In genomic region chr1:204728456-204728855, GRCh38 we compare ENCODE assay signal across 33 cellular contexts. TPM values are rescaled to one million over a fixed set of nuclear protein-coding genes. Genes with fewer than 3 reads are reported as not detected.
"Had no signal": no experiment of that assay in that cellular context is flagged by ENCODE, and none has a peak within 500 bp of the region (broad histone marks: within the 10 kb centered on the region; RNA-seq: fewer than 3 reads in every experiment).

No MANE protein-coding gene starts in this region.

- DNase-seq: activated CD4-positive, alpha-beta T cell treated with anti-CD3 and anti-CD28 coated beads for 48 hours; activated CD4-positive, alpha-beta T cell treated with anti-CD3 and anti-CD28 coated beads, Interleukin-2, amount 50 U/mL, for 48 hours; activated CD8-positive, alpha-beta memory T cell treated with anti-CD3 and anti-CD28 coated beads for 24 hours; activated effector memory CD4-positive, alpha-beta T cell treated with anti-CD3 and anti-CD28 coated beads, Interleukin-2, amount 50 U/mL, for 16 hours; activated naive CD4-positive, alpha-beta T cell treated with anti-CD3 and anti-CD28 coated beads, Interleukin-2, amount 10 ng/mL, durations not matched to agents 7 days and 5 days; activated naive CD8-positive, alpha-beta T cell treated with anti-CD3 and anti-CD28 coated beads, Interleukin-2, amount 10 ng/mL, durations not matched to agents 7 days and 5 days; activated T-cell treated with anti-CD3 and anti-CD28 coated beads, Interleukin-2, amount 50 U/mL, for 1 hour; caudate nucleus; foreskin keratinocyte; heart right ventricle; kidney glomerular epithelial cell; left ventricle myocardium superior; nephron progenitor cell; ovary; retina; sigmoid colon; small intestine; stimulated activated CD4-positive, alpha-beta T cell treated with anti-CD3 and anti-CD28 coated beads, Interleukin-4, amount 100 ng/mL, for 24 hours; T-helper 1 cell; uterus had no signal

- H3K27ac Mint-ChIP-seq: activated naive CD4-positive, alpha-beta T cell treated with anti-CD3 and anti-CD28 coated beads, Interleukin-2, amount 10 ng/mL, durations not matched to agents 7 days and 5 days; activated naive CD8-positive, alpha-beta T cell treated with anti-CD3 and anti-CD28 coated beads, Interleukin-2, amount 10 ng/mL, durations not matched to agents 7 days and 5 days; activated T-helper 1 cell treated with anti-CD3 and anti-CD28 coated beads, Interleukin-12 subunit alpha, Interleukin-12 subunit beta, Interleukin-2, Interleukin-4 antibody, amounts not matched to agents 30 ng/mL and 10 ng/mL and 1 ng/mL, durations not matched to agents 14 hours and 24 hours and 36 hours; nephron progenitor cell; progenitor cell of endocrine pancreas; stimulated activated effector memory CD8-positive, alpha-beta T cell treated with anti-CD3 and anti-CD28 coated beads, Interleukin-12 subunit alpha, Interleukin-12 subunit beta, amount 100 ng/mL, for 72 hours; stimulated activated naive CD8-positive, alpha-beta T cell treated with anti-CD3 and anti-CD28 coated beads, Interleukin-15, Interleukin-2, amounts not matched to agents 100 ng/mL and 50 ng/mL, for 24 hours; T-helper 2 cell treated with Interferon-gamma antibody and Interleukin-4, amounts not matched to agents 5 μg/mL and 100 μg/mL, for 36 hours; type B pancreatic cell had no signal

- H3K9me3 Mint-ChIP-seq: activated naive CD4-positive, alpha-beta T cell treated with anti-CD3 and anti-CD28 coated beads, Interleukin-2, amount 10 ng/mL, durations not matched to agents 7 days and 5 days; activated naive CD8-positive, alpha-beta T cell treated with anti-CD3 and anti-CD28 coated beads, Interleukin-2, amount 10 ng/mL, durations not matched to agents 7 days and 5 days; activated T-helper 1 cell treated with anti-CD3 and anti-CD28 coated beads, Interleukin-12 subunit alpha, Interleukin-12 subunit beta, Interleukin-2, Interleukin-4 antibody, amounts not matched to agents 30 ng/mL and 10 ng/mL and 1 ng/mL, durations not matched to agents 14 hours and 24 hours and 36 hours; brain; nephron progenitor cell; stimulated activated effector memory CD8-positive, alpha-beta T cell treated with anti-CD3 and anti-CD28 coated beads, Interleukin-12 subunit alpha, Interleukin-12 subunit beta, amount 100 ng/mL, for 72 hours; stimulated activated naive CD8-positive, alpha-beta T cell treated with anti-CD3 and anti-CD28 coated beads, Interleukin-15, Interleukin-2, amounts not matched to agents 100 ng/mL and 50 ng/mL, for 24 hours; T-helper 2 cell treated with Interferon-gamma antibody and Interleukin-4, amounts not matched to agents 5 μg/mL and 100 μg/mL, for 36 hours; type B pancreatic cell had no signal

- H3K4me1 Mint-ChIP-seq: activated naive CD4-positive, alpha-beta T cell treated with anti-CD3 and anti-CD28 coated beads, Interleukin-2, amount 10 ng/mL, durations not matched to agents 7 days and 5 days had no signal

- H3K4me3 ChIP-seq: ascending aorta, esophagus muscularis mucosa, heart right ventricle, ovary, sigmoid colon, thoracic aorta, uterus had no signal

- H3K9me3 ChIP-seq: ascending aorta, esophagus muscularis mucosa, heart right ventricle, ovary, sigmoid colon, thoracic aorta, uterus had no signal

- H3K4me3 Mint-ChIP-seq: activated naive CD4-positive, alpha-beta T cell treated with anti-CD3 and anti-CD28 coated beads, Interleukin-2, amount 10 ng/mL, durations not matched to agents 7 days and 5 days; activated naive CD8-positive, alpha-beta T cell treated with anti-CD3 and anti-CD28 coated beads, Interleukin-2, amount 10 ng/mL, durations not matched to agents 7 days and 5 days; activated T-helper 1 cell treated with anti-CD3 and anti-CD28 coated beads, Interleukin-12 subunit alpha, Interleukin-12 subunit beta, Interleukin-2, Interleukin-4 antibody, amounts not matched to agents 30 ng/mL and 10 ng/mL and 1 ng/mL, durations not matched to agents 14 hours and 24 hours and 36 hours; brain; nephron progenitor cell; stimulated activated effector memory CD8-positive, alpha-beta T cell treated with anti-CD3 and anti-CD28 coated beads, Interleukin-12 subunit alpha, Interleukin-12 subunit beta, amount 100 ng/mL, for 72 hours; stimulated activated naive CD8-positive, alpha-beta T cell treated with anti-CD3 and anti-CD28 coated beads, Interleukin-15, Interleukin-2, amounts not matched to agents 100 ng/mL and 50 ng/mL, for 24 hours; T-helper 2 cell treated with Interferon-gamma antibody and Interleukin-4, amounts not matched to agents 5 μg/mL and 100 μg/mL, for 36 hours; type B pancreatic cell had no signal

- H3K27me3 ChIP-seq: ascending aorta, ovary, sigmoid colon, uterus had no signal

- ATAC-seq: foreskin keratinocyte; heart right ventricle; left ventricle myocardium superior; stimulated activated effector memory CD8-positive, alpha-beta T cell treated with anti-CD3 and anti-CD28 coated beads, Interleukin-12 subunit alpha, Interleukin-12 subunit beta, amount 100 ng/mL, for 72 hours had no signal

- H3K4me1 ChIP-seq: ascending aorta, heart right ventricle, uterus had no signal

- H3K36me3 Mint-ChIP-seq: activated naive CD4-positive, alpha-beta T cell treated with anti-CD3 and anti-CD28 coated beads, Interleukin-2, amount 10 ng/mL, durations not matched to agents 7 days and 5 days; activated naive CD8-positive, alpha-beta T cell treated with anti-CD3 and anti-CD28 coated beads, Interleukin-2, amount 10 ng/mL, durations not matched to agents 7 days and 5 days; brain; stimulated activated effector memory CD8-positive, alpha-beta T cell treated with anti-CD3 and anti-CD28 coated beads, Interleukin-12 subunit alpha, Interleukin-12 subunit beta, amount 100 ng/mL, for 72 hours; type B pancreatic cell had no signal

- H3K36me3 ChIP-seq: ascending aorta, esophagus muscularis mucosa, heart right ventricle, ovary, sigmoid colon, thoracic aorta, uterus had no signal

- H3K27ac ChIP-seq: ascending aorta, esophagus muscularis mucosa, foreskin keratinocyte, heart right ventricle, ovary, sigmoid colon, thoracic aorta, uterus, VCaP had no signal

RNA-seq across cellular contexts. Expression of gene LRRN2, which starts 42.9 kb away (rescaled TPM):
- total RNA-seq: activated naive CD8-positive, alpha-beta T cell treated with anti-CD3 and anti-CD28 coated beads, Interleukin-2, amount 10 ng/mL, durations not matched to agents 7 days and 5 days; activated T-helper 1 cell treated with anti-CD3 and anti-CD28 coated beads, Interleukin-12 subunit alpha, Interleukin-12 subunit beta, Interleukin-2, Interleukin-4 antibody, amounts not matched to agents 30 ng/mL and 10 ng/mL and 1 ng/mL, durations not matched to agents 14 hours and 24 hours and 36 hours; endothelial cell of umbilical vein; foreskin keratinocyte; glomerular endothelial cell had no signal
